ENCODE assay signal across 2 cellular contexts in genomic region chr12:123351349-123351748, GRCh38.
TF ChIP-seq lines count a peak whose summit lies in the region.

No MANE protein-coding gene starts in this region.

TF ChIP-seq in GM23338, 12 proteins besides CTCF, POLR2A, EP300 and RAD21:
- TF ChIP-seq REST (IDR thresholded peaks at IDR 0.05; ENCODE audit: unreplicated experiment): no peak
- no peak for TF ChIP-seq EZH2 (IDR thresholded peaks at IDR 0.05; ENCODE audit: low read depth, unreplicated experiment)
- no peak for TF ChIP-seq EZH2phosphoT487 (IDR thresholded peaks at IDR 0.05; ENCODE audit: unreplicated experiment)
- TF ChIP-seq ZNF462 (CRISPR knock-in tag; IDR thresholded peaks at IDR 0.05): no peak
- no peak for TF ChIP-seq POLR2AphosphoS5 (IDR thresholded peaks at IDR 0.05; ENCODE audit: low read depth)
- no peak for TF ChIP-seq NANOG (IDR thresholded peaks at IDR 0.05; ENCODE audit: borderline replicate concordance)
- TF ChIP-seq JUNB (IDR thresholded peaks at IDR 0.05; ENCODE audit: unreplicated experiment): no peak
- no peak for TF ChIP-seq ZNF331 (CRISPR knock-in tag; IDR thresholded peaks at IDR 0.05; ENCODE audit: low read depth)
- TF ChIP-seq ETS1 (IDR thresholded peaks at IDR 0.05): no peak
- no peak for TF ChIP-seq STAT1 (IDR thresholded peaks at IDR 0.05; ENCODE audit: unreplicated experiment)
- TF ChIP-seq CREB1 (CRISPR knock-in tag; IDR thresholded peaks at IDR 0.05; ENCODE audit: low read depth): no peak
- no peak for TF ChIP-seq ZNF114 (CRISPR knock-in tag; IDR thresholded peaks at IDR 0.05)

TF ChIP-seq in SK-N-SH, 30 proteins besides CTCF, POLR2A, EP300 and RAD21:
- TF ChIP-seq TEAD4 (IDR thresholded peaks at IDR 0.05; ENCODE audit: borderline replicate concordance, insufficient read depth): no peak
- TF ChIP-seq ELF1 (IDR thresholded peaks at IDR 0.05): no peak
- TF ChIP-seq MAX (IDR thresholded peaks at IDR 0.05; ENCODE audit: low read depth): no peak
- no peak for TF ChIP-seq GABPA (IDR thresholded peaks at IDR 0.05; ENCODE audit: low read depth)
- TF ChIP-seq ZBTB33 (IDR thresholded peaks at IDR 0.05; ENCODE audit: borderline replicate concordance, low read depth): no peak
